Comparison of ENCODE assay signal across 8 cellular contexts in the genomic region with DNA sequence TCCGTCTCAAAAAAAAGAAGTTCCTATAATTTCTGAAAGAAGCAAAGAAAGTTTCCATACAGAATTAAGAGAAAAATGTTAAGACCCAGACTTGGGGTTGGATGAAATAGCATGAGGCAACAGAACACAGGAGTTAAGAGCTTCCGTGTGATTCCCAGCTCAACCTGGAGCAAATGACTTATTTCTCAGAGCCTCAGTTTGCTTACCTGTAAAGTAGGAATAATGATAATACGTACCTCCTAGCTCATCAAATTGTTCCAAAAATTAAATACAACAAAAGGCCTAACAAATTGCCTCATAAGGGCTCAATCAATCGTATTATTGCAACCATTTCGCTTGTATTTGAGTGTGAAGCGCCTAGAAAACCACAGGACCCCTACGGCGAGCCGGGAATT. TPM values are rescaled to one million over a fixed set of nuclear protein-coding genes. Genes with fewer than 3 reads are reported as not detected.
DNase-seq lines count a peak whose midpoint lies in the region; ATAC-seq, FAIRE-seq and TF ChIP-seq lines count a peak whose summit lies in the region.

No MANE protein-coding gene starts in this region.

- H3K27me3 ChIP-seq in HAP-1 (ENCODE audit: low read depth) (no peaks in the 10 kb centered on the region), hepatocyte (no peaks in the 10 kb centered on the region), small intestine (ENCODE audit: control insufficient read depth in 2 of 2, insufficient read depth in 2 of 2, low read length in 2 of 2) (no peaks in the 10 kb centered on the region)

- H3K27ac ChIP-seq in hepatocyte = peak overlapping the region; percentile 95
- peak overlapping the region; percentile 62 to 89 for H3K27ac ChIP-seq in small intestine (ENCODE audit: low read depth in 1 of 2, low read length in 1 of 2)

- 22% methylated on average over 9 of the region's 9 CpGs for WGBS in hepatocyte (ENCODE audit: low lambda C conversion rate, missing lambda C conversion rate)
- WGBS in small intestine, 3 donors = 15 to 16% (median 16%) methylated on average over 9 of the region's 9 CpGs

- TF ChIP-seq CTCF in hepatocyte (IDR thresholded peaks at IDR 0.05; ENCODE audit: poor library complexity) = no peak

- no peaks in the 10 kb centered on the region for H3K27me3 Mint-ChIP-seq in activated CD4-positive, alpha-beta memory T cell treated with anti-CD3 and anti-CD28 coated beads, Interleukin-2, amount 10 ng/mL, durations not matched to agents 7 days and 5 days

- in situ Hi-C loops in HAP-1 (cut with MboI; ENCODE audit: low sequenced_read_pairs) = no loop called here

- H3K9me2 ChIP-seq in hepatocyte (replicated peaks; ENCODE audit: insufficient read depth) = no peaks in the 10 kb centered on the region

- peak overlapping the region; percentile 92 for H3K4me3 Mint-ChIP-seq in activated CD4-positive, alpha-beta memory T cell treated with anti-CD3 and anti-CD28 coated beads, Interleukin-2, amount 10 ng/mL, durations not matched to agents 7 days and 5 days

- H3K9me3 Mint-ChIP-seq in activated CD4-positive, alpha-beta memory T cell treated with anti-CD3 and anti-CD28 coated beads, Interleukin-2, amount 10 ng/mL, durations not matched to agents 7 days and 5 days = no peaks in the 10 kb centered on the region

- CTCF ChIA-PET in activated CD4-positive, alpha-beta memory T cell treated with anti-CD3 and anti-CD28 coated beads, Interleukin-2, amount 10 ng/mL, durations not matched to agents 7 days and 5 days (lab: Charles Lee) = interaction anchor here (1.1 to 2.1 kb wide), 5 partner anchors 9 to 168 kb away, joined by 3 to 11 read pairs (median 8); no protein-coding TSS in a partner anchor

- H3K36me3 ChIP-seq in HAP-1 (replicated peaks) (peaks cover 2% of the 10 kb centered on the region; the same call in 1 of the 2 replicates), hepatocyte (replicated peaks; ENCODE audit: insufficient read depth, low read depth) (no peaks in the 10 kb centered on the region), small intestine (ENCODE audit: control insufficient read depth in 2 of 2, insufficient read depth in 2 of 2, low read length in 2 of 2) (no peaks in the 10 kb centered on the region)

- DNase-seq in HAP-1 (ENCODE audit: low spot score in 2 of 2) = no peak
- DNase-seq in activated CD4-positive, alpha-beta memory T cell treated with anti-CD3 and anti-CD28 coated beads, Interleukin-2, amount 10 ng/mL, durations not matched to agents 7 days and 5 days = no peak
- no peak for DNase-seq in hepatocyte (ENCODE audit: low spot score)
- no peak for DNase-seq in small intestine
- DNase-seq in NCI-H2107 (lab: John Stamatoyannopoulos, UW) = no peak
- DNase-seq in hepatic stellate cell (ENCODE audit: low spot score) = no peak

- peaks cover 11% of the 10 kb centered on the region for H4K20me1 ChIP-seq in hepatocyte (ENCODE audit: insufficient read depth, poor library complexity, severe bottlenecking)

- peak overlapping the region; percentile 91 for H3K27ac Mint-ChIP-seq in activated CD4-positive, alpha-beta memory T cell treated with anti-CD3 and anti-CD28 coated beads, Interleukin-2, amount 10 ng/mL, durations not matched to agents 7 days and 5 days

- no peaks in the 10 kb centered on the region for H3K9me3 ChIP-seq in HAP-1
- no peaks in the 10 kb centered on the region for H3K9me3 ChIP-seq in hepatocyte (ENCODE audit: low read depth)
- no peaks in the 10 kb centered on the region for H3K9me3 ChIP-seq in small intestine (ENCODE audit: control insufficient read depth, low read depth)

- ATAC-seq in HG03354 (IDR thresholded peaks at IDR 0.05; ENCODE audit: poor library complexity, severe bottlenecking, unreplicated experiment) (no peak), HG03039 (IDR thresholded peaks at IDR 0.05; ENCODE audit: unreplicated experiment) (no peak)

- H3K4me1 Mint-ChIP-seq in activated CD4-positive, alpha-beta memory T cell treated with anti-CD3 and anti-CD28 coated beads, Interleukin-2, amount 10 ng/mL, durations not matched to agents 7 days and 5 days = peaks cover 40% of the 10 kb centered on the region

- no peak for FAIRE-seq in small intestine (lab: Jason Lieb, UNC)

- H3K4me1 ChIP-seq in HAP-1 (peaks cover 9% of the 10 kb centered on the region), hepatocyte (ENCODE audit: insufficient read depth) (peaks cover 16% of the 10 kb centered on the region), small intestine (ENCODE audit: control insufficient read depth in 2 of 2, insufficient read depth in 1 of 2, low read depth in 1 of 2, low read length in 1 of 2) (peaks cover 0 to 5% of the 10 kb centered on the region in 2 donors)

- peaks cover 56% of the 10 kb centered on the region for H3K79me2 ChIP-seq in hepatocyte

- peaks cover 9% of the 10 kb centered on the region for H3K36me3 Mint-ChIP-seq in activated CD4-positive, alpha-beta memory T cell treated with anti-CD3 and anti-CD28 coated beads, Interleukin-2, amount 10 ng/mL, durations not matched to agents 7 days and 5 days (ENCODE audit: low read depth)

- POLR2A ChIA-PET in activated CD4-positive, alpha-beta memory T cell treated with anti-CD3 and anti-CD28 coated beads, Interleukin-2, amount 10 ng/mL, durations not matched to agents 7 days and 5 days (lab: Charles Lee) = interaction anchor here (0.7 to 2.7 kb wide), 27 partner anchors 8 to 219 kb away, joined by 3 to 64 read pairs (median 4); a partner anchor contains a TSS

- H3K4me3 ChIP-seq in HAP-1 = peak overlapping the region; percentile 99
- peak overlapping the region; percentile 91 for H3K4me3 ChIP-seq in hepatocyte
- peak overlapping the region; percentile 66 to 90 for H3K4me3 ChIP-seq in small intestine (ENCODE audit: low read depth in 1 of 2, low read length in 2 of 2)

- H2AFZ ChIP-seq in hepatocyte = peak overlapping the region; percentile 70

- peak overlapping the region; percentile 85 for H3K4me2 ChIP-seq in hepatocyte

RNA-seq across cellular contexts. Expression of a gene that starts 0.6 kb away (rescaled TPM):
- total RNA-seq in activated CD4-positive, alpha-beta memory T cell treated with anti-CD3 and anti-CD28 coated beads, Interleukin-2, amount 10 ng/mL, durations not matched to agents 7 days and 5 days = 10 to 100 TPM; 25.1 to 26.3 TPM
- total RNA-seq in hepatocyte = 23.5 and 25.6 TPM in 2 replicates
- polyA plus RNA-seq in hepatocyte (10.6 and 10.7 TPM in 2 replicates), small intestine (10 to 100 TPM in 1 of 3 donors, 1 to 10 TPM in 2; 2.7 to 22.4 (median 3.2) TPM)

RNA-seq across cellular contexts. Expression of a gene that starts 10.1 kb away (rescaled TPM):
- total RNA-seq in activated CD4-positive, alpha-beta memory T cell treated with anti-CD3 and anti-CD28 coated beads, Interleukin-2, amount 10 ng/mL, durations not matched to agents 7 days and 5 days = 100 to 1,000 TPM; 208 to 213 TPM
- 16.4 and 19.5 TPM in 2 replicates for total RNA-seq in hepatocyte
- polyA plus RNA-seq in hepatocyte (21.0 and 24.6 TPM in 2 replicates), small intestine (10 to 100 TPM in 1 of 3 donors, 1 to 10 TPM in 2; 1.3 to 11.0 (median 7.0) TPM)

Comparison
In these comparisons a context has a peak if more than half of its experiments do, and no peak if none do; other contexts are left out.
1. RNA of a gene that starts 10.1 kb away (total RNA-seq): 208 to 213 TPM in activated CD4-positive, alpha-beta memory T cell treated with anti-CD3 and anti-CD28 coated beads, Interleukin-2, amount 10 ng/mL, durations not matched to agents 7 days and 5 days; 16.4 to 19.5 TPM in hepatocyte; every median in the first group is over 10 times any median in the second.
2. Peak in every context shown above with its lines, with median percentiles within 50 percentile points of each other: H3K4me3 ChIP-seq.